ENCODE assay signal across 20 cellular contexts in the genomic region with DNA sequence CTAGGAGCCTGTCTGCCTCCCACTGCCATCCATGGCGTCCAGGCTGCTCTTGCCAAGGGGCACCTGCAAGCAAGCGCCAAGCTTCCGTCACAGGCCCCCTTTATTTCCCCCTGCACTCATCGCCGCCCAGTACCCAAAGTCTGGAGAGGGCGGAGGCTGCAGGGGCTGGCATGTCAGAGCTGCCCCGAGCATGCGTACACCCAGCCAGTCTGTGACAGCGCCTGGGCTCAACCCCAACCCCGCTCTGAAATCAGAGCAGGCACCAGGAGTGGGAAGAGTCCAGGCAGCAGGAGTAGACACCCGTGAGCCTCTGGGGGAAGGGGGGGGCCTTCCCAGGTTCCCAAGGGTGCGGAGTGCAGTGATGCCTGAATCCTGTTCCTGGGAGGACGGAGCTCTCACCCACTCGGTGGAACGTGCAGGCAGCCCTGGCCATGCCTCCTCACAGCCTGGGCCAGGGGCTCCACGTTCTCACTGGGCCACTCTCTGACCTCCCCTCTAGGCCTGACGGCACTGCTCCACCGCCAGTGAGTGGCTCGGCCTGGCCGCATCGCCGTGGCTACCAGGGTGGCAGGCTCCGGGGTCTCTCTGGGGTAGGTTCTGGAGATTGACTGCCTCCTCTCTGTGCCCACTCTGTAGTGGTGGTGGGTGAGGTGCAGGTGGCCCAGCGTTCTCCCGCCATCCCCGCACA.
"Had no signal": no experiment of that assay in that cellular context is flagged by ENCODE, and none has a peak within 500 bp of the region (broad histone marks: within the 10 kb centered on the region; RNA-seq: fewer than 3 reads in every experiment).

No MANE protein-coding gene starts in this region.

- H3K27me3 ChIP-seq: body of pancreas, cardiac muscle cell, SJCRH30 had no signal

- H3K9me3 ChIP-seq: body of pancreas, SJCRH30, thoracic aorta had no signal

- H3K4me3 ChIP-seq: body of pancreas, cardiac muscle cell, SJCRH30, thoracic aorta had no signal

- ATAC-seq: activated naive CD8-positive, alpha-beta T cell treated with anti-CD3 and anti-CD28 coated beads, Interleukin-2, amount 50 U/mL, for 24 hours; body of pancreas; T-helper 17 cell had no signal

- H3K27ac ChIP-seq: body of pancreas, cardiac muscle cell, SJCRH30, thoracic aorta had no signal

- H3K4me1 ChIP-seq: body of pancreas, SJCRH30 had no signal

- H3K4me1 Mint-ChIP-seq: activated CD4-positive, alpha-beta memory T cell treated with anti-CD3 and anti-CD28 coated beads, Interleukin-2, amount 10 ng/mL, durations not matched to agents 7 days and 5 days; activated naive CD8-positive, alpha-beta T cell treated with anti-CD3 and anti-CD28 coated beads, Interleukin-2, amount 50 U/mL, for 24 hours; naive B cell; T-helper 17 cell had no signal

- H3K27ac Mint-ChIP-seq: activated CD4-positive, alpha-beta memory T cell treated with anti-CD3 and anti-CD28 coated beads, Interleukin-2, amount 10 ng/mL, durations not matched to agents 7 days and 5 days; activated naive CD8-positive, alpha-beta T cell treated with anti-CD3 and anti-CD28 coated beads, Interleukin-2, amount 50 U/mL, for 24 hours; dendritic cell treated with granulocyte-macrophage colony-stimulating factor and Interleukin-4, amounts not matched to agents 40 ng/mL and 50 ng/mL, for 4 days; naive B cell; progenitor cell of endocrine pancreas; T-helper 17 cell had no signal

- H3K27me3 Mint-ChIP-seq: activated CD4-positive, alpha-beta memory T cell treated with anti-CD3 and anti-CD28 coated beads, Interleukin-2, amount 10 ng/mL, durations not matched to agents 7 days and 5 days; activated naive CD8-positive, alpha-beta T cell treated with anti-CD3 and anti-CD28 coated beads, Interleukin-2, amount 50 U/mL, for 24 hours; dendritic cell treated with granulocyte-macrophage colony-stimulating factor and Interleukin-4, amounts not matched to agents 40 ng/mL and 50 ng/mL, for 4 days; naive B cell; progenitor cell of endocrine pancreas; T-helper 17 cell had no signal

- H3K36me3 ChIP-seq: cardiac muscle cell, SJCRH30, thoracic aorta had no signal

- H3K4me3 Mint-ChIP-seq: activated CD4-positive, alpha-beta memory T cell treated with anti-CD3 and anti-CD28 coated beads, Interleukin-2, amount 10 ng/mL, durations not matched to agents 7 days and 5 days; activated naive CD8-positive, alpha-beta T cell treated with anti-CD3 and anti-CD28 coated beads, Interleukin-2, amount 50 U/mL, for 24 hours; dendritic cell treated with granulocyte-macrophage colony-stimulating factor and Interleukin-4, amounts not matched to agents 40 ng/mL and 50 ng/mL, for 4 days; naive B cell; neural crest cell; T-helper 17 cell had no signal

- DNase-seq: activated CD4-positive, alpha-beta memory T cell treated with anti-CD3 and anti-CD28 coated beads, Interleukin-2, amount 10 ng/mL, durations not matched to agents 7 days and 5 days; activated CD4-positive, alpha-beta T cell treated with anti-CD3 and anti-CD28 coated beads for 48 hours; activated gamma-delta T cell; activated naive CD4-positive, alpha-beta T cell treated with anti-CD3 and anti-CD28 coated beads, Interleukin-2, amount 50 U/mL, for 16 hours; activated naive CD8-positive, alpha-beta T cell treated with anti-CD3 and anti-CD28 coated beads, Interleukin-2, amount 50 U/mL, for 24 hours; body of pancreas; effector CD8-positive, alpha-beta T cell; hippocampal formation; mesenchymal stem cell; naive B cell; retina; SJCRH30; stimulated activated CD4-positive, alpha-beta T cell treated with anti-CD3 and anti-CD28 coated beads, Interleukin-1b, Interleukin-23, amount 100 ng/mL, for 48 hours; T-helper 17 cell had no signal

- FAIRE-seq: frontal cortex had no signal
